ENCODE assay signal across 18 cellular contexts in the genomic region with DNA sequence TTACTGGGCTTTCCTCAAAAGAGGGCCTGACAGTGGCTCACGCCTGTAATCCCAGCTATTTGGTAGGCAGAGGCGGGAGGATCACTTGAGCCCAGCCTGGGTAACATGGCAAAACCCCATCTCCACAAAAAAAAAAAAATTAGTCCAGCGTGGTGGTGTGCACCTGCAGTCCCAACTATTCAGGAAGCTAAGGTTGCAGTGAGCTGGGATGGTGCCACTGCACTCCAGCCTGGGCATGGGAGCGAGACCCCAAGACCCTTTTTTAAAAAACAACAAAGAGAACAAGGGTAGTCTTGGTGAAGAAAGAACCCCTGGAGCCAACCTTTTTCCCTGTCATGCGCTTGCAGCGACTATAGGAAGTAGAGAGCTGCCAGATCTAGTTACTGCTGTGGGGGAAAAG. TPM values are rescaled to one million over a fixed set of nuclear protein-coding genes. Genes with fewer than 3 reads are reported as not detected.
DNase-seq lines count a peak whose midpoint lies in the region; ATAC-seq and TF ChIP-seq lines count a peak whose summit lies in the region.
"Had no signal": no experiment of that assay in that cellular context is flagged by ENCODE, and none has a peak within 500 bp of the region (broad histone marks: within the 10 kb centered on the region; RNA-seq: fewer than 3 reads in every experiment).

No MANE protein-coding gene starts in this region.

- H3K27me3 Mint-ChIP-seq in activated T-helper 2 cell treated with anti-CD3 and anti-CD28 coated beads, Interferon-gamma antibody, Interleukin-2, Interleukin-4, amounts not matched to agents 10 μg/mL and 5 μg/mL and 100 μg/mL, durations not matched to agents 14 hours and 24 hours and 36 hours (ENCODE audit: low read depth): no peaks in the 10 kb centered on the region
- H3K27me3 Mint-ChIP-seq: naive B cell had no signal

- H2AFZ ChIP-seq in Karpas-422 (ENCODE audit: low read length): no peak overlapping the region

- H3K9me2 ChIP-seq in Karpas-422 (replicated peaks; ENCODE audit: insufficient read depth, low read length): no peaks in the 10 kb centered on the region

- H3K4me2 ChIP-seq in Karpas-422 (ENCODE audit: low read depth, low read length, poor library complexity, severe bottlenecking): peak overlapping the region; percentile 96

- H3K4me1 ChIP-seq in heart right ventricle (peaks cover 0 to 27% (median 17%) of the 10 kb centered on the region in 9 donors), Karpas-422 (ENCODE audit: low read length) (peaks cover 31% of the 10 kb centered on the region), gastrocnemius medialis (no peaks in the 10 kb centered on the region)

- H3K27ac Mint-ChIP-seq in activated T-helper 2 cell treated with anti-CD3 and anti-CD28 coated beads, Interferon-gamma antibody, Interleukin-2, Interleukin-4, amounts not matched to agents 10 μg/mL and 5 μg/mL and 100 μg/mL, durations not matched to agents 14 hours and 24 hours and 36 hours: no peak overlapping the region
- H3K27ac Mint-ChIP-seq: CD14-positive monocyte had no signal

- DNase-seq in heart right ventricle (no peak), left ventricle myocardium superior (no peak), Karpas-422 (no peak), gastrocnemius medialis (no peak), NOMO-1 treated with DMSO at 0.1 percent for 48 hours (lab: John Stamatoyannopoulos, UW; ENCODE audit: unreplicated experiment) (no peak), GF-D8 (lab: John Stamatoyannopoulos, UW) (no peak)
- no peak for DNase-seq in activated T-helper 2 cell treated with anti-CD3 and anti-CD28 coated beads, Interferon-gamma antibody, Interleukin-2, Interleukin-4, amounts not matched to agents 10 μg/mL and 5 μg/mL and 100 μg/mL, durations not matched to agents 14 hours and 24 hours and 36 hours (ENCODE audit: low spot score)
- DNase-seq: activated effector memory CD4-positive, alpha-beta T cell treated with anti-CD3 and anti-CD28 coated beads, Interleukin-2, amount 50 U/mL, for 16 hours; amniotic stem cell; cortex of kidney; DMS153; HCEC 1CT; mesenchymal stem cell; naive B cell; NCI-H1436; NCI-H524; stimulated activated CD8-positive, alpha-beta memory T cell treated with anti-CD3 and anti-CD28 coated beads, Interleukin-4, amount 100 ng/mL, for 48 hours had no signal

- H3K4me1 Mint-ChIP-seq in activated T-helper 2 cell treated with anti-CD3 and anti-CD28 coated beads, Interferon-gamma antibody, Interleukin-2, Interleukin-4, amounts not matched to agents 10 μg/mL and 5 μg/mL and 100 μg/mL, durations not matched to agents 14 hours and 24 hours and 36 hours (ENCODE audit: low read depth): peaks cover 26% of the 10 kb centered on the region

- H3K36me3 ChIP-seq in heart right ventricle: peaks cover 0 to 14% (median 0%) of the 10 kb centered on the region in 9 donors
- H3K36me3 ChIP-seq in Karpas-422 (ENCODE audit: insufficient read depth, low read length): 0 out of 2 replicates have a peak, but pooled peaks cover 5% of the 10 kb centered on the region
- no peaks in the 10 kb centered on the region for H3K36me3 ChIP-seq in gastrocnemius medialis

- H3K4me3 Mint-ChIP-seq in activated T-helper 2 cell treated with anti-CD3 and anti-CD28 coated beads, Interferon-gamma antibody, Interleukin-2, Interleukin-4, amounts not matched to agents 10 μg/mL and 5 μg/mL and 100 μg/mL, durations not matched to agents 14 hours and 24 hours and 36 hours (ENCODE audit: low read depth): peak overlapping the region; percentile 7
- H3K4me3 Mint-ChIP-seq: CD14-positive monocyte had no signal

- ATAC-seq in heart right ventricle (no peak), left ventricle myocardium superior (no peak), gastrocnemius medialis (no peak)

- in situ Hi-C loops in gastrocnemius medialis (cut with MboI; ENCODE audit: low sequenced_read_pairs in 4 of 4): loop anchor here in 1 of 4 donors (10.0 kb wide), 2 partner anchors 75 to 125 kb away; a partner anchor contains a TSS

- H3K9me3 ChIP-seq in heart right ventricle (no peaks in the 10 kb centered on the region), Karpas-422 (ENCODE audit: low read length) (no peaks in the 10 kb centered on the region), gastrocnemius medialis (no peaks in the 10 kb centered on the region)

- peaks cover 41% of the 10 kb centered on the region for H3K36me3 Mint-ChIP-seq in activated T-helper 2 cell treated with anti-CD3 and anti-CD28 coated beads, Interferon-gamma antibody, Interleukin-2, Interleukin-4, amounts not matched to agents 10 μg/mL and 5 μg/mL and 100 μg/mL, durations not matched to agents 14 hours and 24 hours and 36 hours (ENCODE audit: low read depth)
- H3K36me3 Mint-ChIP-seq: naive B cell had no signal

- H3K27me3 ChIP-seq in heart right ventricle (no peaks in the 10 kb centered on the region), Karpas-422 (ENCODE audit: low read length) (no peaks in the 10 kb centered on the region), gastrocnemius medialis (no peaks in the 10 kb centered on the region)

- H3K27ac ChIP-seq in heart right ventricle: peak overlapping the region in 8 of 10 donors; percentile 19 to 78 (median 67)
- no peak overlapping the region for H3K27ac ChIP-seq in Karpas-422 (ENCODE audit: low read length)
- peak overlapping the region in 3 of 4 donors; percentile 35 to 56 (median 56) for H3K27ac ChIP-seq in gastrocnemius medialis

- H3K79me2 ChIP-seq in Karpas-422 (ENCODE audit: low read length): peaks cover 18% of the 10 kb centered on the region

- H4K20me1 ChIP-seq in Karpas-422 (ENCODE audit: insufficient read depth, low read depth, low read length): 0 out of 2 replicates have a peak, but pooled peaks cover 8% of the 10 kb centered on the region

- no peaks in the 10 kb centered on the region for H3K9me3 Mint-ChIP-seq in activated T-helper 2 cell treated with anti-CD3 and anti-CD28 coated beads, Interferon-gamma antibody, Interleukin-2, Interleukin-4, amounts not matched to agents 10 μg/mL and 5 μg/mL and 100 μg/mL, durations not matched to agents 14 hours and 24 hours and 36 hours
- H3K9me3 Mint-ChIP-seq: CD14-positive monocyte, naive B cell had no signal

- TF ChIP-seq CTCF in heart right ventricle (IDR thresholded peaks at IDR 0.05): no peak
- TF ChIP-seq CTCF in gastrocnemius medialis (IDR thresholded peaks at IDR 0.05 in 4 of 5, conservative IDR thresholded peaks at IDR 0.05 in 1 of 5): no peak

- H3K4me3 ChIP-seq in heart right ventricle: no peak overlapping the region
- no peak overlapping the region for H3K4me3 ChIP-seq in Karpas-422 (ENCODE audit: low read length)
- H3K4me3 ChIP-seq in gastrocnemius medialis: no peak overlapping the region

- 75 to 76% methylated on average over 6 of the region's 6 CpGs for WGBS in heart right ventricle, 2 donors

- no peak overlapping the region for H3K9ac ChIP-seq in Karpas-422 (ENCODE audit: low read length)

- intact Hi-C loops in heart right ventricle (cut with DNase I): loop anchor here in 5 of 10 donors (5.0 to 10.0 kb wide), 7 partner anchors 45 to 173 kb away; a partner anchor contains a TSS
- intact Hi-C loops in left ventricle myocardium superior (cut with micrococcal nuclease): no loop called here
- intact Hi-C loops in activated T-helper 2 cell treated with anti-CD3 and anti-CD28 coated beads, Interferon-gamma antibody, Interleukin-2, Interleukin-4, amounts not matched to agents 10 μg/mL and 5 μg/mL and 100 μg/mL, durations not matched to agents 14 hours and 24 hours and 36 hours (cut with micrococcal nuclease): loop anchor here (5.0 to 10.0 kb wide), 2 partner anchors 197 to 1075 kb away; no protein-coding TSS in a partner anchor
- intact Hi-C loops in gastrocnemius medialis (cut with DNase I; ENCODE audit: low total_unique reads): loop anchor here (2.0 to 5.0 kb wide), 2 partner anchors 53 to 173 kb away; no protein-coding TSS in a partner anchor

- no peak for TF ChIP-seq POLR2A in gastrocnemius medialis (IDR thresholded peaks at IDR 0.05)

RNA-seq across cellular contexts. Expression of a gene that starts 2.9 kb away (rescaled TPM):
- 1 to 10 TPM in 9 of 10 donors, under 1 TPM in 1; 0.96 to 2.9 (median 1.9) TPM for total RNA-seq in heart right ventricle
- 1 to 10 TPM; 1.7 to 2.0 TPM for polyA plus RNA-seq in heart right ventricle
- 2.3 TPM for total RNA-seq in left ventricle myocardium superior
- 8.0 and 13.8 TPM in 2 replicates for total RNA-seq in Karpas-422 (2014; rRNA removed; shearing (Covaris generic); ENCODE audit: low replicate concordance)
- total RNA-seq in activated T-helper 2 cell treated with anti-CD3 and anti-CD28 coated beads, Interferon-gamma antibody, Interleukin-2, Interleukin-4, amounts not matched to agents 10 μg/mL and 5 μg/mL and 100 μg/mL, durations not matched to agents 14 hours and 24 hours and 36 hours: 19.2 and 19.6 TPM in 2 replicates
- total RNA-seq in gastrocnemius medialis: 1 to 10 TPM; 1.2 to 4.2 (median 2.6) TPM
